2 cellular contexts compared by ENCODE assay signal in the genomic region with DNA sequence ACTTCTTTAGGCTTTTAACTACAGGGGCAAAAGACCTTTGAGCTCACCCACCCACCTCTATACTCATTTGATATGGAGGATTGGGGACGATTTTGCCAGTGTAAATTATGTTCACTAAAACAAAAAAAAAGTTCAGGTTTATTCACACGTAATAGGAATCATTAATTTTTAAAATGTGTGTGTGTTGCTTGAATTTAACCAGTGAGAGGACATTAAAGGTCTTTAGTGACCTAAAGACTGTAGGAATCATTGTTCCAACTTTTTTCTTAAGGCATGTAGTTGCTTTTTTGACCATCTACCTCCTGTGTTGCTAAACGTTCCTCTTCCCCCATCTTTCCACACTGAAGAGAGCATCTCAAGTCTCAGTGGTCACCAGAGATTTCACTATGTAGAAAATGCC.
TF ChIP-seq lines count a peak whose summit lies in the region.

No MANE protein-coding gene starts in this region.

TF ChIP-seq in SK-N-SH, 30 proteins besides CTCF, POLR2A, EP300 and RAD21 (continued from another document):
- TF ChIP-seq, protein P1, sequence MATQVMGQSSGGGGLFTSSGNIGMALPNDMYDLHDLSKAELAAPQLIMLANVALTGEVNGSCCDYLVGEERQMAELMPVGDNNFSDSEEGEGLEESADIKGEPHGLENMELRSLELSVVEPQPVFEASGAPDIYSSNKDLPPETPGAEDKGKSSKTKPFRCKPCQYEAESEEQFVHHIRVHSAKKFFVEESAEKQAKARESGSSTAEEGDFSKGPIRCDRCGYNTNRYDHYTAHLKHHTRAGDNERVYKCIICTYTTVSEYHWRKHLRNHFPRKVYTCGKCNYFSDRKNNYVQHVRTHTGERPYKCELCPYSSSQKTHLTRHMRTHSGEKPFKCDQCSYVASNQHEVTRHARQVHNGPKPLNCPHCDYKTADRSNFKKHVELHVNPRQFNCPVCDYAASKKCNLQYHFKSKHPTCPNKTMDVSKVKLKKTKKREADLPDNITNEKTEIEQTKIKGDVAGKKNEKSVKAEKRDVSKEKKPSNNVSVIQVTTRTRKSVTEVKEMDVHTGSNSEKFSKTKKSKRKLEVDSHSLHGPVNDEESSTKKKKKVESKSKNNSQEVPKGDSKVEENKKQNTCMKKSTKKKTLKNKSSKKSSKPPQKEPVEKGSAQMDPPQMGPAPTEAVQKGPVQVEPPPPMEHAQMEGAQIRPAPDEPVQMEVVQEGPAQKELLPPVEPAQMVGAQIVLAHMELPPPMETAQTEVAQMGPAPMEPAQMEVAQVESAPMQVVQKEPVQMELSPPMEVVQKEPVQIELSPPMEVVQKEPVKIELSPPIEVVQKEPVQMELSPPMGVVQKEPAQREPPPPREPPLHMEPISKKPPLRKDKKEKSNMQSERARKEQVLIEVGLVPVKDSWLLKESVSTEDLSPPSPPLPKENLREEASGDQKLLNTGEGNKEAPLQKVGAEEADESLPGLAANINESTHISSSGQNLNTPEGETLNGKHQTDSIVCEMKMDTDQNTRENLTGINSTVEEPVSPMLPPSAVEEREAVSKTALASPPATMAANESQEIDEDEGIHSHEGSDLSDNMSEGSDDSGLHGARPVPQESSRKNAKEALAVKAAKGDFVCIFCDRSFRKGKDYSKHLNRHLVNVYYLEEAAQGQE (IDR thresholded peaks at IDR 0.05; ENCODE audit: low read depth, low read length), result no peak
- no peak for TF ChIP-seq MEF2A (IDR thresholded peaks at IDR 0.05; ENCODE audit: borderline replicate concordance, low read depth)
- no peak for TF ChIP-seq RFX5 (IDR thresholded peaks at IDR 0.05; ENCODE audit: low read length)
- TF ChIP-seq GABPA (IDR thresholded peaks at IDR 0.05; ENCODE audit: low read depth), result no peak
- TF ChIP-seq, protein P2, sequence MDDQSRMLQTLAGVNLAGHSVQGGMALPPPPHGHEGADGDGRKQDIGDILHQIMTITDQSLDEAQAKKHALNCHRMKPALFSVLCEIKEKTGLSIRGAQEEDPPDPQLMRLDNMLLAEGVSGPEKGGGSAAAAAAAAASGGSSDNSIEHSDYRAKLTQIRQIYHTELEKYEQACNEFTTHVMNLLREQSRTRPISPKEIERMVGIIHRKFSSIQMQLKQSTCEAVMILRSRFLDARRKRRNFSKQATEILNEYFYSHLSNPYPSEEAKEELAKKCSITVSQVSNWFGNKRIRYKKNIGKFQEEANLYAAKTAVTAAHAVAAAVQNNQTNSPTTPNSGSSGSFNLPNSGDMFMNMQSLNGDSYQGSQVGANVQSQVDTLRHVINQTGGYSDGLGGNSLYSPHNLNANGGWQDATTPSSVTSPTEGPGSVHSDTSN (IDR thresholded peaks at IDR 0.05), result no peak

TF ChIP-seq in SK-N-SH treated with all-trans-retinoic acid at 6 μM for 48 hours, 23 proteins besides CTCF, POLR2A, EP300 and RAD21 (continued from another document):
- TF ChIP-seq ISL1 (CRISPR knock-in tag; IDR thresholded peaks at IDR 0.05) (no peak), ZFP30 (CRISPR knock-in tag; IDR thresholded peaks at IDR 0.05) (no peak), ESRRG (CRISPR knock-in tag; IDR thresholded peaks at IDR 0.05) (no peak), ZC3H10 (CRISPR knock-in tag; IDR thresholded peaks at IDR 0.05) (no peak), TOX (CRISPR knock-in tag; IDR thresholded peaks at IDR 0.05; ENCODE audit: borderline replicate concordance) (no peak), PPARA (CRISPR knock-in tag; IDR thresholded peaks at IDR 0.05; ENCODE audit: borderline replicate concordance) (no peak), ZFP3 (CRISPR knock-in tag; IDR thresholded peaks at IDR 0.05) (no peak), ARNTL (CRISPR knock-in tag; IDR thresholded peaks at IDR 0.05; ENCODE audit: borderline replicate concordance, low read depth) (no peak), TCF4 (CRISPR knock-in tag; IDR thresholded peaks at IDR 0.05; ENCODE audit: borderline replicate concordance) (no peak), ZNF70 (CRISPR knock-in tag; IDR thresholded peaks at IDR 0.05) (no peak), SNAI2 (CRISPR knock-in tag; IDR thresholded peaks at IDR 0.05) (no peak), ZNF8 (CRISPR knock-in tag; IDR thresholded peaks at IDR 0.05) (no peak), ZNF565 (CRISPR knock-in tag; conservative IDR thresholded peaks at IDR 0.05; ENCODE audit: low read depth) (no peak)
- TF ChIP-seq, protein P3, sequence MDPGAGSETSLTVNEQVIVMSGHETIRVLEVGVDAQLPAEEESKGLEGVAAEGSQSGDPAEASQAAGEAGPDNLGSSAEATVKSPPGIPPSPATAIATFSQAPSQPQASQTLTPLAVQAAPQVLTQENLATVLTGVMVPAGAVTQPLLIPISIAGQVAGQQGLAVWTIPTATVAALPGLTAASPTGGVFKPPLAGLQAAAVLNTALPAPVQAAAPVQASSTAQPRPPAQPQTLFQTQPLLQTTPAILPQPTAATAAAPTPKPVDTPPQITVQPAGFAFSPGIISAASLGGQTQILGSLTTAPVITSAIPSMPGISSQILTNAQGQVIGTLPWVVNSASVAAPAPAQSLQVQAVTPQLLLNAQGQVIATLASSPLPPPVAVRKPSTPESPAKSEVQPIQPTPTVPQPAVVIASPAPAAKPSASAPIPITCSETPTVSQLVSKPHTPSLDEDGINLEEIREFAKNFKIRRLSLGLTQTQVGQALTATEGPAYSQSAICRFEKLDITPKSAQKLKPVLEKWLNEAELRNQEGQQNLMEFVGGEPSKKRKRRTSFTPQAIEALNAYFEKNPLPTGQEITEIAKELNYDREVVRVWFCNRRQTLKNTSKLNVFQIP (CRISPR knock-in tag; IDR thresholded peaks at IDR 0.05; ENCODE audit: borderline replicate concordance, low read depth), result no peak
- TF ChIP-seq, protein P4, sequence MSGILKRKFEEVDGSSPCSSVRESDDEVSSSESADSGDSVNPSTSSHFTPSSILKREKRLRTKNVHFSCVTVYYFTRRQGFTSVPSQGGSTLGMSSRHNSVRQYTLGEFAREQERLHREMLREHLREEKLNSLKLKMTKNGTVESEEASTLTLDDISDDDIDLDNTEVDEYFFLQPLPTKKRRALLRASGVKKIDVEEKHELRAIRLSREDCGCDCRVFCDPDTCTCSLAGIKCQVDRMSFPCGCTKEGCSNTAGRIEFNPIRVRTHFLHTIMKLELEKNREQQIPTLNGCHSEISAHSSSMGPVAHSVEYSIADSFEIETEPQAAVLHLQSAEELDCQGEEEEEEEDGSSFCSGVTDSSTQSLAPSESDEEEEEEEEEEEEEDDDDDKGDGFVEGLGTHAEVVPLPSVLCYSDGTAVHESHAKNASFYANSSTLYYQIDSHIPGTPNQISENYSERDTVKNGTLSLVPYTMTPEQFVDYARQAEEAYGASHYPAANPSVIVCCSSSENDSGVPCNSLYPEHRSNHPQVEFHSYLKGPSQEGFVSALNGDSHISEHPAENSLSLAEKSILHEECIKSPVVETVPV (CRISPR knock-in tag; IDR thresholded peaks at IDR 0.05), result no peak
- TF ChIP-seq, protein P5, sequence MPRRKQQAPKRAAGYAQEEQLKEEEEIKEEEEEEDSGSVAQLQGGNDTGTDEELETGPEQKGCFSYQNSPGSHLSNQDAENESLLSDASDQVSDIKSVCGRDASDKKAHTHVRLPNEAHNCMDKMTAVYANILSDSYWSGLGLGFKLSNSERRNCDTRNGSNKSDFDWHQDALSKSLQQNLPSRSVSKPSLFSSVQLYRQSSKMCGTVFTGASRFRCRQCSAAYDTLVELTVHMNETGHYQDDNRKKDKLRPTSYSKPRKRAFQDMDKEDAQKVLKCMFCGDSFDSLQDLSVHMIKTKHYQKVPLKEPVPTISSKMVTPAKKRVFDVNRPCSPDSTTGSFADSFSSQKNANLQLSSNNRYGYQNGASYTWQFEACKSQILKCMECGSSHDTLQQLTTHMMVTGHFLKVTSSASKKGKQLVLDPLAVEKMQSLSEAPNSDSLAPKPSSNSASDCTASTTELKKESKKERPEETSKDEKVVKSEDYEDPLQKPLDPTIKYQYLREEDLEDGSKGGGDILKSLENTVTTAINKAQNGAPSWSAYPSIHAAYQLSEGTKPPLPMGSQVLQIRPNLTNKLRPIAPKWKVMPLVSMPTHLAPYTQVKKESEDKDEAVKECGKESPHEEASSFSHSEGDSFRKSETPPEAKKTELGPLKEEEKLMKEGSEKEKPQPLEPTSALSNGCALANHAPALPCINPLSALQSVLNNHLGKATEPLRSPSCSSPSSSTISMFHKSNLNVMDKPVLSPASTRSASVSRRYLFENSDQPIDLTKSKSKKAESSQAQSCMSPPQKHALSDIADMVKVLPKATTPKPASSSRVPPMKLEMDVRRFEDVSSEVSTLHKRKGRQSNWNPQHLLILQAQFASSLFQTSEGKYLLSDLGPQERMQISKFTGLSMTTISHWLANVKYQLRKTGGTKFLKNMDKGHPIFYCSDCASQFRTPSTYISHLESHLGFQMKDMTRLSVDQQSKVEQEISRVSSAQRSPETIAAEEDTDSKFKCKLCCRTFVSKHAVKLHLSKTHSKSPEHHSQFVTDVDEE (CRISPR knock-in tag; IDR thresholded peaks at IDR 0.05), result no peak
